Comparison of ENCODE assay signal across 20 cellular contexts in the genomic region with DNA sequence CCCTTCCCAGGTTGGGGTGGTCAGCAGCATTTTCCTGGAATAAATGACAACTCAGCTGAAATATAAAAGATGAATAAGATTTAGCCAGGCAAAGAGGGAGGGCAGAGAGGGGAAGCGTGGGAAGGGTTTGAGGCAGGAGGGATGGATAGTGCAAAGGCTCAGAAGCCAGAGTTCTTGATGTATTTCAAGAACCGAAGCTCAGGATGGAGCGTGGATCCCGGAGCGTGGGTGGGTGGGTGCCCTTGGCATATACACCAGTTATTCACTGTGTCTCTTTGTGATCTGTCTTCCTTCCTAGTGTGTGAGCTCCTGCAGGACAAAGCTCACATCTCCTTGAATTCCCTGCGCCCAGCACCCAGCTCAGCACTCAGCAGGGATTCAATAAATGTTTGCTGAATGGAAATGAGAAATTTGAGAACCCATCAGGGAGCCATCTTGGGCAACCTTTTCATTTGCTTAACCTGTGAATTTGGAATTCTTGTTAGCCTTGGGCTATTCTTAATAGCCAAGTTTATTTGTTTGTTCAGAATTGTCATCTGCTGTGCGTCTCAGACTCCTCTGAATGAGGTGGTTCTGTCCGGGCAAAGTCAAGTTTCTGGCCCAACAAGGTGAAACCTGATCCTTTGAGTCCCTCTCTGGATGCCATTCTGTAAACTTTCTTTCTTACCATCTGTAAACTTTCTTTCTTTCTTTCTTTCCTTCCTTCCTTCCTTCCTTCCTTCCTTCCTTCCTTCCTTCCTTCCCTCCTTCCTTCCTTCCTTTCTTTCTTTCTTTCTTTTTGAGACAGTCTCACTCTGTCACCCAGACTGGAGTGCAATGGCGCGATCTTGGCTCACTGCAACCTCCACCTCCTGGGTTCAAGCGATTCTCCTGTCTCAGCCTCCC. TPM values are rescaled to one million over a fixed set of nuclear protein-coding genes. Genes with fewer than 3 reads are reported as not detected.
DNase-seq lines count a peak whose midpoint lies in the region; ATAC-seq and TF ChIP-seq lines count a peak whose summit lies in the region.
"Had no signal": no experiment of that assay in that cellular context is flagged by ENCODE, and none has a peak within 500 bp of the region (broad histone marks: within the 10 kb centered on the region; RNA-seq: fewer than 3 reads in every experiment).

No MANE protein-coding gene starts in this region.

- H3K4me1 ChIP-seq in parathyroid adenoma (peaks cover 2% of the 10 kb centered on the region), upper lobe of right lung (no peaks in the 10 kb centered on the region)
- H3K4me1 ChIP-seq: thyroid gland had no signal

- H2AFZ ChIP-seq in parathyroid adenoma: peak overlapping the region; percentile 47

- H3K4me3 ChIP-seq in parathyroid adenoma (ENCODE audit: low read depth, low read length) (no peak overlapping the region), upper lobe of right lung (no peak overlapping the region)
- H3K4me3 ChIP-seq: thyroid gland had no signal

- no peaks in the 10 kb centered on the region for H3K27me3 ChIP-seq in parathyroid adenoma (ENCODE audit: control insufficient read depth, insufficient read depth, low read length)
- peaks cover 30% of the 10 kb centered on the region for H3K27me3 ChIP-seq in upper lobe of right lung
- H3K27me3 ChIP-seq: thyroid gland had no signal

- H3K36me3 ChIP-seq in parathyroid adenoma (ENCODE audit: control insufficient read depth, insufficient read depth, low read length) (no peaks in the 10 kb centered on the region), upper lobe of right lung (no peaks in the 10 kb centered on the region)
- H3K36me3 ChIP-seq: thyroid gland had no signal

- peak overlapping the region; percentile 71 for H3K27ac Mint-ChIP-seq in T-helper 1 cell treated with Interleukin-12 subunit alpha and Interleukin-12 subunit beta and Interleukin-4 antibody, amounts not matched to agents 30 μg/mL and 1 μg/mL, for 36 hours
- H3K27ac Mint-ChIP-seq: activated CD4-positive, alpha-beta T cell treated with anti-CD3 and anti-CD28 coated beads, Interleukin-2, amount 10 ng/mL, durations not matched to agents 7 days and 5 days; activated T-helper 2 cell treated with anti-CD3 and anti-CD28 coated beads, Interferon-gamma antibody, Interleukin-2, Interleukin-4, amounts not matched to agents 10 μg/mL and 5 μg/mL and 100 μg/mL, durations not matched to agents 14 hours and 24 hours and 36 hours; CD8-positive, alpha-beta memory T cell; nephron had no signal

- DNase-seq in T-helper 1 cell (no peak), NCI-H146 treated with DMSO at 0.1 percent for 48 hours (lab: John Stamatoyannopoulos, UW; ENCODE audit: unreplicated experiment) (peak; percentile 21), T47D (ENCODE audit: low read depth in 1 of 2, low spot score in 1 of 2) (peak; percentile 51 to 98), upper lobe of right lung (no peak)
- DNase-seq in activated CD4-positive, alpha-beta T cell treated with anti-CD3 and anti-CD28 coated beads for 1 hour: no peak
- DNase-seq: activated CD4-positive, alpha-beta T cell treated with anti-CD3 and anti-CD28 coated beads, Interleukin-2, amount 10 ng/mL, durations not matched to agents 7 days and 5 days; activated CD8-positive, alpha-beta memory T cell treated with anti-CD3 and anti-CD28 coated beads, Interleukin-2, amount 50 U/mL, for 4 hours; CD8-positive, alpha-beta memory T cell; glutamatergic neuron; KG1; midbrain; NCI-H1092; stimulated activated naive CD4-positive, alpha-beta T cell treated with Interleukin-2 at 50 U/mL for 16 hours; thyroid gland had no signal

- no peak overlapping the region for H3K9ac ChIP-seq in parathyroid adenoma

- H3K9me3 ChIP-seq in parathyroid adenoma (ENCODE audit: control insufficient read depth, low read length) (no peaks in the 10 kb centered on the region), upper lobe of right lung (no peaks in the 10 kb centered on the region)
- H3K9me3 ChIP-seq: thyroid gland had no signal

- H3K27ac ChIP-seq in parathyroid adenoma: no peak overlapping the region
- H3K27ac ChIP-seq in upper lobe of right lung: no peak overlapping the region
- H3K27ac ChIP-seq: thyroid gland had no signal

- no peaks in the 10 kb centered on the region for H3K9me3 Mint-ChIP-seq in T-helper 1 cell treated with Interleukin-12 subunit alpha and Interleukin-12 subunit beta and Interleukin-4 antibody, amounts not matched to agents 30 μg/mL and 1 μg/mL, for 36 hours
- H3K9me3 Mint-ChIP-seq: activated CD4-positive, alpha-beta T cell treated with anti-CD3 and anti-CD28 coated beads, Interleukin-2, amount 10 ng/mL, durations not matched to agents 7 days and 5 days; activated T-helper 2 cell treated with anti-CD3 and anti-CD28 coated beads, Interferon-gamma antibody, Interleukin-2, Interleukin-4, amounts not matched to agents 10 μg/mL and 5 μg/mL and 100 μg/mL, durations not matched to agents 14 hours and 24 hours and 36 hours; CD8-positive, alpha-beta memory T cell; nephron had no signal

- in situ Hi-C loops in T47D (cut with HindIII; ENCODE audit: low pct_unique_long_range_greater_than_20kb, low sequenced_read_pairs): no loop called here

- intact Hi-C loops in upper lobe of right lung (cut with DNase I): no loop called here

- H3K4me3 Mint-ChIP-seq in T-helper 1 cell treated with Interleukin-12 subunit alpha and Interleukin-12 subunit beta and Interleukin-4 antibody, amounts not matched to agents 30 μg/mL and 1 μg/mL, for 36 hours: no peak overlapping the region
- H3K4me3 Mint-ChIP-seq: activated CD4-positive, alpha-beta T cell treated with anti-CD3 and anti-CD28 coated beads, Interleukin-2, amount 10 ng/mL, durations not matched to agents 7 days and 5 days; CD8-positive, alpha-beta memory T cell; nephron had no signal

- H3K36me3 Mint-ChIP-seq in T-helper 1 cell treated with Interleukin-12 subunit alpha and Interleukin-12 subunit beta and Interleukin-4 antibody, amounts not matched to agents 30 μg/mL and 1 μg/mL, for 36 hours (ENCODE audit: low read depth): peaks cover 5% of the 10 kb centered on the region

- TF ChIP-seq CTCF in parathyroid adenoma (IDR thresholded peaks at IDR 0.05) (no peak), upper lobe of right lung (IDR thresholded peaks at IDR 0.05) (no peak)

- peaks cover 40% of the 10 kb centered on the region for H3K4me1 Mint-ChIP-seq in T-helper 1 cell treated with Interleukin-12 subunit alpha and Interleukin-12 subunit beta and Interleukin-4 antibody, amounts not matched to agents 30 μg/mL and 1 μg/mL, for 36 hours (ENCODE audit: low read depth)
- H3K4me1 Mint-ChIP-seq: nephron had no signal

- H3K27me3 Mint-ChIP-seq in T-helper 1 cell treated with Interleukin-12 subunit alpha and Interleukin-12 subunit beta and Interleukin-4 antibody, amounts not matched to agents 30 μg/mL and 1 μg/mL, for 36 hours (ENCODE audit: low read depth): peaks cover 15% of the 10 kb centered on the region

- ATAC-seq in upper lobe of right lung: no peak
- ATAC-seq in HG03354 (IDR thresholded peaks at IDR 0.05; ENCODE audit: poor library complexity, severe bottlenecking, unreplicated experiment): no peak

- no peaks in the 10 kb centered on the region for H3K79me2 ChIP-seq in parathyroid adenoma

- no peak overlapping the region for H3K4me2 ChIP-seq in parathyroid adenoma (ENCODE audit: low read length)

RNA-seq across cellular contexts. Expression of gene MMP9, which starts 13.3 kb away (rescaled TPM):
- total RNA-seq in upper lobe of right lung: 5.5 TPM
- total RNA-seq: activated CD4-positive, alpha-beta T cell treated with anti-CD3 and anti-CD28 coated beads, Interleukin-2, amount 10 ng/mL, durations not matched to agents 7 days and 5 days; activated T-helper 2 cell treated with anti-CD3 and anti-CD28 coated beads, Interferon-gamma antibody, Interleukin-2, Interleukin-4, amounts not matched to agents 10 μg/mL and 5 μg/mL and 100 μg/mL, durations not matched to agents 14 hours and 24 hours and 36 hours; fibroblast of lung had no signal

RNA-seq across cellular contexts. Expression of gene ZNF335, which starts 23.5 kb away (rescaled TPM):
- total RNA-seq in upper lobe of right lung: 19.1 TPM

RNA-seq across cellular contexts. Expression of gene SLC12A5, which starts 33.6 kb away (rescaled TPM):
- total RNA-seq in upper lobe of right lung: 2.0 TPM
- total RNA-seq: CD8-positive, alpha-beta memory T cell had no signal

Comparison
In these comparisons a context has a peak if more than half of its experiments do, and no peak if none do; other contexts are left out.
1. DNase-seq: peak in NCI-H146 treated with DMSO at 0.1 percent for 48 hours (single experiment) and T47D (2 of 2); none in T-helper 1 cell (0 of 5), upper lobe of right lung (single experiment) and activated CD4-positive, alpha-beta T cell treated with anti-CD3 and anti-CD28 coated beads for 1 hour (single experiment).